11 cellular contexts compared by ENCODE assay signal in genomic region chr12:14841761-14842160, GRCh38. TPM values are rescaled to one million over a fixed set of nuclear protein-coding genes. Genes with fewer than 3 reads are reported as not detected.
DNase-seq lines count a peak whose midpoint lies in the region; TF ChIP-seq lines count a peak whose summit lies in the region.
"Had no signal": no experiment of that assay in that cellular context is flagged by ENCODE, and none has a peak within 500 bp of the region (broad histone marks: within the 10 kb centered on the region; RNA-seq: fewer than 3 reads in every experiment).

No MANE protein-coding gene starts in this region.

- peak overlapping the region; percentile 76 to 78 for H3K27ac ChIP-seq in right atrium auricular region

- no peak overlapping the region for H3K27ac Mint-ChIP-seq in activated T-helper 1 cell treated with anti-CD3 and anti-CD28 coated beads, Interleukin-12 subunit alpha, Interleukin-12 subunit beta, Interleukin-2, Interleukin-4 antibody, amounts not matched to agents 30 ng/mL and 10 ng/mL and 1 ng/mL, durations not matched to agents 14 hours and 24 hours and 36 hours

- H3K4me3 ChIP-seq in right atrium auricular region: peak overlapping the region; percentile 24 to 38

- H3K36me3 ChIP-seq in right atrium auricular region: no peaks in the 10 kb centered on the region

- no peaks in the 10 kb centered on the region for H3K27me3 ChIP-seq in right atrium auricular region

- intact Hi-C loops in activated T-helper 1 cell treated with anti-CD3 and anti-CD28 coated beads, Interleukin-12 subunit alpha, Interleukin-12 subunit beta, Interleukin-2, Interleukin-4 antibody, amounts not matched to agents 30 ng/mL and 10 ng/mL and 1 ng/mL, durations not matched to agents 14 hours and 24 hours and 36 hours (cut with micrococcal nuclease): no loop called here

- H3K4me1 ChIP-seq in right atrium auricular region: peaks cover 0 to 62% of the 10 kb centered on the region in 2 donors

- H3K36me3 Mint-ChIP-seq in activated T-helper 1 cell treated with anti-CD3 and anti-CD28 coated beads, Interleukin-12 subunit alpha, Interleukin-12 subunit beta, Interleukin-2, Interleukin-4 antibody, amounts not matched to agents 30 ng/mL and 10 ng/mL and 1 ng/mL, durations not matched to agents 14 hours and 24 hours and 36 hours (ENCODE audit: low read depth): no peaks in the 10 kb centered on the region

- DNase-seq in ELR (ENCODE audit: low read depth): peak; percentile 84
- DNase-seq in astrocyte of the hippocampus (ENCODE audit: low read depth, low spot score): peak; percentile 87
- DNase-seq in right atrium auricular region (ENCODE audit: low spot score): peak; percentile 84
- peak; percentile 85 for DNase-seq in pulmonary artery endothelial cell (ENCODE audit: low read depth, low spot score)
- no peak for DNase-seq in activated T-helper 1 cell treated with anti-CD3 and anti-CD28 coated beads, Interleukin-12 subunit alpha, Interleukin-12 subunit beta, Interleukin-2, Interleukin-4 antibody, amounts not matched to agents 30 ng/mL and 10 ng/mL and 1 ng/mL, durations not matched to agents 14 hours and 24 hours and 36 hours (ENCODE audit: low spot score)
- no peak for DNase-seq in HPDE6-E6E7 (ENCODE audit: extremely low spot score)
- no peak for DNase-seq in SKM-1 (lab: John Stamatoyannopoulos, UW; ENCODE audit: unreplicated experiment)
- DNase-seq in NCI-H1694 (lab: John Stamatoyannopoulos, UW): no peak
- DNase-seq: COR-L47, NCI-H2029 had no signal

- H3K4me3 Mint-ChIP-seq in activated T-helper 1 cell treated with anti-CD3 and anti-CD28 coated beads, Interleukin-12 subunit alpha, Interleukin-12 subunit beta, Interleukin-2, Interleukin-4 antibody, amounts not matched to agents 30 ng/mL and 10 ng/mL and 1 ng/mL, durations not matched to agents 14 hours and 24 hours and 36 hours: no peak overlapping the region

- H3K9me3 ChIP-seq in right atrium auricular region: peaks cover 0 to 4% of the 10 kb centered on the region in 2 donors

- no peaks in the 10 kb centered on the region for H3K9me3 Mint-ChIP-seq in activated T-helper 1 cell treated with anti-CD3 and anti-CD28 coated beads, Interleukin-12 subunit alpha, Interleukin-12 subunit beta, Interleukin-2, Interleukin-4 antibody, amounts not matched to agents 30 ng/mL and 10 ng/mL and 1 ng/mL, durations not matched to agents 14 hours and 24 hours and 36 hours

- peaks cover 5% of the 10 kb centered on the region for H3K4me1 Mint-ChIP-seq in activated T-helper 1 cell treated with anti-CD3 and anti-CD28 coated beads, Interleukin-12 subunit alpha, Interleukin-12 subunit beta, Interleukin-2, Interleukin-4 antibody, amounts not matched to agents 30 ng/mL and 10 ng/mL and 1 ng/mL, durations not matched to agents 14 hours and 24 hours and 36 hours (ENCODE audit: low read depth)

- H3K27me3 Mint-ChIP-seq in activated T-helper 1 cell treated with anti-CD3 and anti-CD28 coated beads, Interleukin-12 subunit alpha, Interleukin-12 subunit beta, Interleukin-2, Interleukin-4 antibody, amounts not matched to agents 30 ng/mL and 10 ng/mL and 1 ng/mL, durations not matched to agents 14 hours and 24 hours and 36 hours (ENCODE audit: insufficient read depth): peaks cover 14% of the 10 kb centered on the region

- no peak for TF ChIP-seq CTCF in right atrium auricular region (IDR thresholded peaks at IDR 0.05)

RNA-seq across cellular contexts. Expression of gene ART4, which starts 1.6 kb away (rescaled TPM):
- total RNA-seq in right atrium auricular region (10 to 100 TPM; 12.1 to 25.9 TPM), pulmonary artery endothelial cell (18.7 and 74.4 TPM in 2 replicates)
- total RNA-seq in activated T-helper 1 cell treated with anti-CD3 and anti-CD28 coated beads, Interleukin-12 subunit alpha, Interleukin-12 subunit beta, Interleukin-2, Interleukin-4 antibody, amounts not matched to agents 30 ng/mL and 10 ng/mL and 1 ng/mL, durations not matched to agents 14 hours and 24 hours and 36 hours: not detected in 2 replicates
- total RNA-seq: T-helper 1 cell treated with Interleukin-12 subunit alpha and Interleukin-12 subunit beta and Interleukin-4 antibody, amounts not matched to agents 30 ng/mL and 1 ng/mL, for 36 hours had no signal

RNA-seq across cellular contexts. Expression of gene SMCO3, which starts 27.8 kb away (rescaled TPM):
- total RNA-seq in right atrium auricular region (under 1 TPM; 0.33 to 0.43 TPM), pulmonary artery endothelial cell (0.39 and 0.46 TPM in 2 replicates)
- total RNA-seq in activated T-helper 1 cell treated with anti-CD3 and anti-CD28 coated beads, Interleukin-12 subunit alpha, Interleukin-12 subunit beta, Interleukin-2, Interleukin-4 antibody, amounts not matched to agents 30 ng/mL and 10 ng/mL and 1 ng/mL, durations not matched to agents 14 hours and 24 hours and 36 hours: not detected in 2 replicates
- total RNA-seq: T-helper 1 cell treated with Interleukin-12 subunit alpha and Interleukin-12 subunit beta and Interleukin-4 antibody, amounts not matched to agents 30 ng/mL and 1 ng/mL, for 36 hours had no signal

RNA-seq across cellular contexts. Expression of gene C12orf60, which starts 38.3 kb away (rescaled TPM):
- total RNA-seq in right atrium auricular region: 1 to 10 TPM in 1 of 2 donors, under 1 TPM in 1; 0.90 to 1.1 TPM
- total RNA-seq in pulmonary artery endothelial cell: 0.79 and 1.5 TPM in 2 replicates
- total RNA-seq in activated T-helper 1 cell treated with anti-CD3 and anti-CD28 coated beads, Interleukin-12 subunit alpha, Interleukin-12 subunit beta, Interleukin-2, Interleukin-4 antibody, amounts not matched to agents 30 ng/mL and 10 ng/mL and 1 ng/mL, durations not matched to agents 14 hours and 24 hours and 36 hours: 2.1 and 2.2 TPM in 2 replicates

RNA-seq across cellular contexts. Expression of gene WBP11, which starts 38.5 kb away (rescaled TPM):
- total RNA-seq in right atrium auricular region (10 to 100 TPM; 19.9 to 21.9 TPM), pulmonary artery endothelial cell (17.3 and 22.4 TPM in 2 replicates)
- total RNA-seq in activated T-helper 1 cell treated with anti-CD3 and anti-CD28 coated beads, Interleukin-12 subunit alpha, Interleukin-12 subunit beta, Interleukin-2, Interleukin-4 antibody, amounts not matched to agents 30 ng/mL and 10 ng/mL and 1 ng/mL, durations not matched to agents 14 hours and 24 hours and 36 hours: 128 and 142 TPM in 2 replicates

RNA-seq across cellular contexts. Expression of gene MGP, which starts 43.9 kb away (rescaled TPM):
- total RNA-seq in right atrium auricular region (100 to 1,000 TPM; 287 to 454 TPM), pulmonary artery endothelial cell (56.4 and 196 TPM in 2 replicates)
- total RNA-seq in activated T-helper 1 cell treated with anti-CD3 and anti-CD28 coated beads, Interleukin-12 subunit alpha, Interleukin-12 subunit beta, Interleukin-2, Interleukin-4 antibody, amounts not matched to agents 30 ng/mL and 10 ng/mL and 1 ng/mL, durations not matched to agents 14 hours and 24 hours and 36 hours: not detected in 2 replicates

Comparison
In these comparisons a context has a peak if more than half of its experiments do, and no peak if none do; other contexts are left out.
1. DNase-seq: peak in ELR (single experiment), astrocyte of the hippocampus (single experiment), right atrium auricular region (single experiment) and pulmonary artery endothelial cell (single experiment); none in activated T-helper 1 cell treated with anti-CD3 and anti-CD28 coated beads, Interleukin-12 subunit alpha, Interleukin-12 subunit beta, Interleukin-2, Interleukin-4 antibody, amounts not matched to agents 30 ng/mL and 10 ng/mL and 1 ng/mL, durations not matched to agents 14 hours and 24 hours and 36 hours (single experiment), HPDE6-E6E7 (single experiment), SKM-1 (single experiment) and NCI-H1694 (single experiment).
2. RNA of gene ART4, which starts 1.6 kb away (total RNA-seq): 12.1 to 25.9 TPM in right atrium auricular region and 18.7 to 74.4 TPM in pulmonary artery endothelial cell; not detected in activated T-helper 1 cell treated with anti-CD3 and anti-CD28 coated beads, Interleukin-12 subunit alpha, Interleukin-12 subunit beta, Interleukin-2, Interleukin-4 antibody, amounts not matched to agents 30 ng/mL and 10 ng/mL and 1 ng/mL, durations not matched to agents 14 hours and 24 hours and 36 hours; every median in the first group is over 10 times any median in the second.